In genomic region chr22:39171623-39172264, GRCh38 we compare ENCODE assay signal across 1 cellular context.
A peak's percentile ranks its signal among the peaks of the same experiment; 100 is the strongest.
TF ChIP-seq lines count a peak whose summit lies in the region.

No MANE protein-coding gene starts in this region.

TF ChIP-seq in H1, 55 proteins besides CTCF, POLR2A, EP300 and RAD21:
- TF ChIP-seq GABPA (IDR thresholded peaks at IDR 0.05; ENCODE audit: borderline replicate concordance, insufficient read depth, low read length) (0 out of 2 replicates have a peak, but pooled peaks have one; percentile 41), TCF12 (IDR thresholded peaks at IDR 0.05; ENCODE audit: low read depth, low read length) (0 out of 2 replicates have a peak, but pooled peaks have one; percentile 17), HDAC2 (IDR thresholded peaks at IDR 0.05; ENCODE audit: borderline replicate concordance in 1 of 2, low read depth in 2 of 2, low read length in 2 of 2) (no peak), ATF2 (IDR thresholded peaks at IDR 0.05; ENCODE audit: low read length) (no peak)
- TF ChIP-seq, protein P1, sequence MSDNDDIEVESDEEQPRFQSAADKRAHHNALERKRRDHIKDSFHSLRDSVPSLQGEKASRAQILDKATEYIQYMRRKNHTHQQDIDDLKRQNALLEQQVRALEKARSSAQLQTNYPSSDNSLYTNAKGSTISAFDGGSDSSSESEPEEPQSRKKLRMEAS (IDR thresholded peaks at IDR 0.05), result peak; percentile 54; the same call in 1 of the 2 replicates
